In the genomic region with DNA sequence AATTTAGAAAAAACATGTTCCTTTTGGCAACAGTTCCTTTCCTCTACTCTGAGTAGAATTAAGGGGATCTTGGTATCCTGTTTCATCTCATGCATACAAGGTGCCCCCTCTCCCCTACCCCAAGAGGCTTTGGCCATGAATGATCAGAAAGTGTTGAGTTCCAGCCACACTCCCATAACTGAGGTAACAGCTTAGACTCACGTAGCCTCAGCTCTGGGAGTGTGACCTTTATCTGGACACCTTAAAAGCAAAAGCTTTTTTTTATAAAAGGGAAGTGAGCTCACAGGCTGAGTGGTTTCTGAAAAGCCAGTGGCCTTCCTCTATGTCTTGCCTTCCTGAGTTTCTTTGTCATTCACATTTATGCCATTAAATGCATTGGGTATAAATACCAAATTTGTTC, we compare ENCODE assay signal across 1 cellular context.
TF ChIP-seq lines count a peak whose summit lies in the region.

No MANE protein-coding gene starts in this region.

TF ChIP-seq in WTC11, 78 proteins besides CTCF, POLR2A, EP300 and RAD21 (continued from another document):
- TF ChIP-seq, protein P1, sequence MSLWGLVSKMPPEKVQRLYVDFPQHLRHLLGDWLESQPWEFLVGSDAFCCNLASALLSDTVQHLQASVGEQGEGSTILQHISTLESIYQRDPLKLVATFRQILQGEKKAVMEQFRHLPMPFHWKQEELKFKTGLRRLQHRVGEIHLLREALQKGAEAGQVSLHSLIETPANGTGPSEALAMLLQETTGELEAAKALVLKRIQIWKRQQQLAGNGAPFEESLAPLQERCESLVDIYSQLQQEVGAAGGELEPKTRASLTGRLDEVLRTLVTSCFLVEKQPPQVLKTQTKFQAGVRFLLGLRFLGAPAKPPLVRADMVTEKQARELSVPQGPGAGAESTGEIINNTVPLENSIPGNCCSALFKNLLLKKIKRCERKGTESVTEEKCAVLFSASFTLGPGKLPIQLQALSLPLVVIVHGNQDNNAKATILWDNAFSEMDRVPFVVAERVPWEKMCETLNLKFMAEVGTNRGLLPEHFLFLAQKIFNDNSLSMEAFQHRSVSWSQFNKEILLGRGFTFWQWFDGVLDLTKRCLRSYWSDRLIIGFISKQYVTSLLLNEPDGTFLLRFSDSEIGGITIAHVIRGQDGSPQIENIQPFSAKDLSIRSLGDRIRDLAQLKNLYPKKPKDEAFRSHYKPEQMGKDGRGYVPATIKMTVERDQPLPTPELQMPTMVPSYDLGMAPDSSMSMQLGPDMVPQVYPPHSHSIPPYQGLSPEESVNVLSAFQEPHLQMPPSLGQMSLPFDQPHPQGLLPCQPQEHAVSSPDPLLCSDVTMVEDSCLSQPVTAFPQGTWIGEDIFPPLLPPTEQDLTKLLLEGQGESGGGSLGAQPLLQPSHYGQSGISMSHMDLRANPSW (CRISPR knock-in tag; conservative IDR thresholded peaks at IDR 0.05; ENCODE audit: low read depth): no peak
